Comparison of ENCODE assay signal across 2 cellular contexts in the genomic region with DNA sequence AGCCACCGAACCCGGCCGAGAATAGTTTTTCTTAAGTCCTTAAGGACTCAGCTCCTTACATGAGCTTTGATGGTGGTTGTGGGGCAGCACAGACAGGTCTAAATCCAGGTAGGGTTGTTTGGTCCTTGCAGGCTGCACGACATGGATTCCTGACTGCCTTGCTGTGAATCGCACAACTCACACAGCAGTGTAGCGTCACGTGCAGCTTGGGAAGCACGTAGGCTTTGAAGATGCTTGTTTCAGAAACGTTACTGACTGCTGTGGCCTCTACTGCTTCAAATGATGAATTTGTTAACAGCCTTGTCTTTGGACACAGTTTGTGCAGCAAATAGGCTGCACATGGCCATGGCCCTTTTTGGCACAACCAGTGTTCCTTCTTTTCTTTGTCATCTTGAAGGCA.
TF ChIP-seq lines count a peak whose summit lies in the region.

No MANE protein-coding gene starts in this region.

TF ChIP-seq in IMR-90, 13 proteins besides CTCF, POLR2A, EP300 and RAD21:
- no peak for TF ChIP-seq NFE2L2 (IDR thresholded peaks at IDR 0.05; ENCODE audit: low read depth, low read length)
- TF ChIP-seq CEBPB (IDR thresholded peaks at IDR 0.05; ENCODE audit: low read depth, low read length): no peak
- no peak for TF ChIP-seq CHD1 (IDR thresholded peaks at IDR 0.05; ENCODE audit: low read depth, low read length)
- TF ChIP-seq FOS (IDR thresholded peaks at IDR 0.05; ENCODE audit: low read depth, low read length): no peak
- no peak for TF ChIP-seq SMC3 (IDR thresholded peaks at IDR 0.05; ENCODE audit: low read depth, low read length)
- no peak for TF ChIP-seq RCOR1 (IDR thresholded peaks at IDR 0.05; ENCODE audit: insufficient replicate concordance, low read length)
- TF ChIP-seq, protein P1, sequence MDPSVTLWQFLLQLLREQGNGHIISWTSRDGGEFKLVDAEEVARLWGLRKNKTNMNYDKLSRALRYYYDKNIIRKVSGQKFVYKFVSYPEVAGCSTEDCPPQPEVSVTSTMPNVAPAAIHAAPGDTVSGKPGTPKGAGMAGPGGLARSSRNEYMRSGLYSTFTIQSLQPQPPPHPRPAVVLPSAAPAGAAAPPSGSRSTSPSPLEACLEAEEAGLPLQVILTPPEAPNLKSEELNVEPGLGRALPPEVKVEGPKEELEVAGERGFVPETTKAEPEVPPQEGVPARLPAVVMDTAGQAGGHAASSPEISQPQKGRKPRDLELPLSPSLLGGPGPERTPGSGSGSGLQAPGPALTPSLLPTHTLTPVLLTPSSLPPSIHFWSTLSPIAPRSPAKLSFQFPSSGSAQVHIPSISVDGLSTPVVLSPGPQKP (IDR thresholded peaks at IDR 0.05; ENCODE audit: borderline replicate concordance, low read depth, low read length): no peak
- TF ChIP-seq, protein P2, sequence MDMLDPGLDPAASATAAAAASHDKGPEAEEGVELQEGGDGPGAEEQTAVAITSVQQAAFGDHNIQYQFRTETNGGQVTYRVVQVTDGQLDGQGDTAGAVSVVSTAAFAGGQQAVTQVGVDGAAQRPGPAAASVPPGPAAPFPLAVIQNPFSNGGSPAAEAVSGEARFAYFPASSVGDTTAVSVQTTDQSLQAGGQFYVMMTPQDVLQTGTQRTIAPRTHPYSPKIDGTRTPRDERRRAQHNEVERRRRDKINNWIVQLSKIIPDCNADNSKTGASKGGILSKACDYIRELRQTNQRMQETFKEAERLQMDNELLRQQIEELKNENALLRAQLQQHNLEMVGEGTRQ (IDR thresholded peaks at IDR 0.05; ENCODE audit: low read depth, low read length): no peak
- no peak for TF ChIP-seq MAFK (IDR thresholded peaks at IDR 0.05; ENCODE audit: low read depth, low read length)
- TF ChIP-seq RFX5 (IDR thresholded peaks at IDR 0.05; ENCODE audit: low read depth, low read length): no peak
- no peak for TF ChIP-seq MAZ (IDR thresholded peaks at IDR 0.05; ENCODE audit: borderline replicate concordance, low read depth, low read length)

TF ChIP-seq in K562, 482 proteins besides CTCF, POLR2A, EP300 and RAD21:
- TF ChIP-seq, protein P2 (CRISPR knock-in tag; IDR thresholded peaks at IDR 0.05): peak; percentile 27; the same call in 1 of the 2 replicates
- TF ChIP-seq, protein P3, sequence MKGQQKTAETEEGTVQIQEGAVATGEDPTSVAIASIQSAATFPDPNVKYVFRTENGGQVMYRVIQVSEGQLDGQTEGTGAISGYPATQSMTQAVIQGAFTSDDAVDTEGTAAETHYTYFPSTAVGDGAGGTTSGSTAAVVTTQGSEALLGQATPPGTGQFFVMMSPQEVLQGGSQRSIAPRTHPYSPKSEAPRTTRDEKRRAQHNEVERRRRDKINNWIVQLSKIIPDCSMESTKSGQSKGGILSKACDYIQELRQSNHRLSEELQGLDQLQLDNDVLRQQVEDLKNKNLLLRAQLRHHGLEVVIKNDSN (CRISPR knock-in tag; IDR thresholded peaks at IDR 0.05): peak; percentile 23; the same call in 1 of the 2 replicates
- TF ChIP-seq BHLHE40 (IDR thresholded peaks at IDR 0.05; ENCODE audit: low read length) (peak; percentile 55), SMARCB1 (IDR thresholded peaks at IDR 0.05; ENCODE audit: insufficient read length, low read depth) (no peak)
TF ChIP-seq in K562: peak in this region for 3.
